Comparison of ENCODE assay signal across 9 cellular contexts in genomic region chr13:105918842-105919741, GRCh38.
DNase-seq lines count a peak whose midpoint lies in the region; ATAC-seq, FAIRE-seq and TF ChIP-seq lines count a peak whose summit lies in the region.
"Had no signal": no experiment of that assay in that cellular context is flagged by ENCODE, and none has a peak within 500 bp of the region (broad histone marks: within the 10 kb centered on the region; RNA-seq: fewer than 3 reads in every experiment).

No MANE protein-coding gene starts in this region.

- TF ChIP-seq POLR2A in K562 (conservative IDR thresholded peaks at IDR 0.05) = no peak

- no peak overlapping the region for H2AFZ ChIP-seq in K562 (ENCODE audit: low read depth, low read length)

- no peak overlapping the region for H3K9ac ChIP-seq in K562 (ENCODE audit: insufficient read depth in 1 of 2, low read depth in 2 of 2, low read length in 2 of 2)

- 0% methylated on average over 15 of the region's 16 CpGs for WGBS in K562 (ENCODE audit: insufficient coverage, low coverage, missing lambda C conversion rate)

- intact Hi-C loops in K562 (cut with micrococcal nuclease) (no loop called here), left colon (cut with DNase I, micrococcal nuclease) (no loop called here)

- no peak for ATAC-seq in K562
- ATAC-seq in left colon = peak; percentile 88
- no peak for ATAC-seq in T-helper 17 cell
- no peak for ATAC-seq in GM19395 (IDR thresholded peaks at IDR 0.05; ENCODE audit: unreplicated experiment)

- H3K9me1 ChIP-seq in K562 (ENCODE audit: control insufficient read depth, insufficient read depth, low read length) = no peaks in the 10 kb centered on the region

- no peak overlapping the region for H3K27ac Mint-ChIP-seq in T-helper 17 cell

- H3K27ac ChIP-seq in K562 (ENCODE audit: extremely low read depth, low read depth, low read length) = no peak overlapping the region

- H3K4me3 ChIP-seq in BE2C (ENCODE audit: low read depth, low read length) (peak overlapping the region; percentile 55), K562 (no peak overlapping the region)

- FAIRE-seq in K562 (lab: Jason Lieb, UNC) = no peak
- FAIRE-seq: G401.6 had no signal

- no peak for TF ChIP-seq EP300 in K562 (IDR thresholded peaks at IDR 0.05; ENCODE audit: low read length)

- H3K27me3 ChIP-seq in BE2C (peaks cover 10% of the 10 kb centered on the region; the same call in 1 of the 2 replicates), K562 (ENCODE audit: control insufficient read depth in 2 of 2, insufficient read depth in 2 of 2, low read length in 2 of 2) (no peaks in the 10 kb centered on the region)

- TF ChIP-seq CTCF in BE2C (IDR thresholded peaks at IDR 0.05; ENCODE audit: low read depth, low read length) = no peak
- no peak for TF ChIP-seq CTCF in K562 (IDR thresholded peaks at IDR 0.05 in 2 of 3, conservative IDR thresholded peaks at IDR 0.05 in 1 of 3; ENCODE audit: insufficient read depth in 2 of 3, low read depth in 1 of 3, low read length in 3 of 3)

- no peaks in the 10 kb centered on the region for H3K36me3 ChIP-seq in BE2C
- H3K36me3 ChIP-seq in K562 (ENCODE audit: control insufficient read depth, insufficient read depth, low read length) = no peaks in the 10 kb centered on the region

- H3K9me3 ChIP-seq in BE2C (no peaks in the 10 kb centered on the region), K562 (replicated peaks; ENCODE audit: control insufficient read depth, insufficient read depth, low read depth, low read length) (no peaks in the 10 kb centered on the region), T-helper 17 cell (ENCODE audit: control insufficient read depth, low read length, poor library complexity, severe bottlenecking) (no peaks in the 10 kb centered on the region)

- H3K36me3 Mint-ChIP-seq in T-helper 17 cell (ENCODE audit: low read depth) = no peaks in the 10 kb centered on the region

- H3K4me2 ChIP-seq in K562 (ENCODE audit: insufficient read depth, low read length) = no peak overlapping the region

- H3K4me1 ChIP-seq in BE2C (no peaks in the 10 kb centered on the region; the same call in 1 of the 2 replicates), K562 (replicated peaks in 1 of 2; ENCODE audit: control insufficient read depth in 2 of 2, insufficient read depth in 2 of 2, low read length in 2 of 2) (no peaks in the 10 kb centered on the region)

- no peak for TF ChIP-seq RAD21 in K562 (CRISPR knock-in tag; conservative IDR thresholded peaks at IDR 0.05 in 1 of 2, IDR thresholded peaks at IDR 0.05 in 1 of 2)

- no peaks in the 10 kb centered on the region for H3K79me2 ChIP-seq in K562 (ENCODE audit: control insufficient read depth, insufficient read depth, low read length)

- DNase-seq in BE2C (peak; percentile 76), M059J (ENCODE audit: low read depth) (peak; percentile 88), K562 (ENCODE audit: extremely low read depth in 1 of 4, low spot score in 3 of 4) (peak in 1 of 4 experiments; percentile 1), left colon (peak; percentile 66 to 88), T-helper 17 cell (no peak), globus pallidus (ENCODE audit: low spot score) (no peak)
- DNase-seq in stimulated activated CD4-positive, alpha-beta T cell treated with anti-CD3 and anti-CD28 coated beads, Interleukin-12 subunit alpha, Interleukin-12 subunit beta, amount 100 ng/mL, for 4 hours = no peak

- CTCF ChIA-PET in K562 (lab: Yijun Ruan, JAX; ENCODE audit: low intra/inter-chr PET ratio) = no interaction called here

- H3K4me3 Mint-ChIP-seq in T-helper 17 cell = no peak overlapping the region

- POLR2A ChIA-PET in K562 (lab: Yijun Ruan, JAX) = no interaction called here

- no TSS peak for BruUV-seq in K562 (replicated peaks; lab: Mats Ljungman, UMichigan)

- in situ Hi-C loops in K562 (cut with MboI) = no loop called here

- H3K27me3 Mint-ChIP-seq in T-helper 17 cell = peaks cover 7% of the 10 kb centered on the region

- no peaks in the 10 kb centered on the region for H3K4me1 Mint-ChIP-seq in T-helper 17 cell

- no peaks in the 10 kb centered on the region for H4K20me1 ChIP-seq in K562 (replicated peaks; ENCODE audit: control insufficient read depth, insufficient read depth, low read length)

TF ChIP-seq in K562, 482 proteins besides CTCF, POLR2A, EP300 and RAD21:
- TF ChIP-seq ATF3 (IDR thresholded peaks at IDR 0.05) (0 out of 2 replicates have a peak, but pooled peaks have one; percentile 10), ATF3 (CRISPR knock-in tag; conservative IDR thresholded peaks at IDR 0.05) (no peak), VEZF1 (CRISPR knock-in tag; IDR thresholded peaks at IDR 0.05) (peak; percentile 33; the same call in 1 of the 2 replicates), KAT7 (CRISPR knock-in tag; IDR thresholded peaks at IDR 0.05; ENCODE audit: borderline replicate concordance) (no peak), FOSL1 (tag; conservative IDR thresholded peaks at IDR 0.05) (peak; percentile 67; the same call in 1 of the 2 replicates), ZMIZ1 (IDR thresholded peaks at IDR 0.05; ENCODE audit: low read depth in 2 of 2, low read length in 2 of 2) (no peak), JUND (IDR thresholded peaks at IDR 0.05; ENCODE audit: borderline replicate concordance, low read depth, low read length) (peak; percentile 41; the same call in 1 of the 2 replicates), JUND (tag; IDR thresholded peaks at IDR 0.05; ENCODE audit: borderline replicate concordance, low read depth, low read length) (no peak), MAFG (tag; conservative IDR thresholded peaks at IDR 0.05) (0 out of 2 replicates have a peak, but pooled peaks have one; percentile 9), GABPA (tag; conservative IDR thresholded peaks at IDR 0.05; ENCODE audit: low read depth) (peak; percentile 75), ZNF785 (CRISPR knock-in tag; IDR thresholded peaks at IDR 0.05) (no peak), NR2C2 (CRISPR knock-in tag; IDR thresholded peaks at IDR 0.05) (no peak), NR2C2 (tag; IDR thresholded peaks at IDR 0.05) (peak; percentile 25; the same call in 1 of the 2 replicates)

Comparison
In these comparisons a context has a peak if more than half of its experiments do, and no peak if none do; other contexts are left out.
1. DNase-seq: peak in BE2C (single experiment), M059J (single experiment) and left colon (2 of 2); none in T-helper 17 cell (0 of 3), stimulated activated CD4-positive, alpha-beta T cell treated with anti-CD3 and anti-CD28 coated beads, Interleukin-12 subunit alpha, Interleukin-12 subunit beta, amount 100 ng/mL, for 4 hours (single experiment) and globus pallidus (single experiment).